Comparison of ENCODE assay signal across 21 cellular contexts in the genomic region with DNA sequence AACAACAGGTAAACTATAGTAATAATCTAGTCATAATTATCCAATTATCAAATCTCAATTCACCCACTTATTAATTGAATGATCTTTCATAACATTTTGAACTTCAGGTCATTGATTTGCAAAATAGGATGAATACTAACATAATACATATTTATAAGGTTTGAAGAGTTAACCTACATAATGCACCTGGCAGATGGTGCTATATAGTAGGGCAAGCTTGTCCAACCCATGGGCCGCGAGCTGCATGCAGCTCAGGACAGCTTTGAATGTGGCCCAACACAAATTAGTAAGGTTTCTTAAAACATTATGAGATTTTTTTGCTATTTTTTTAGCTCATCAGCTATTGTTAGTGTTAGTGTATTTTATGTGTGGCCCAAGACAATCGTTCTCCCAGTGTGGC.
A peak's percentile ranks its signal among the peaks of the same experiment; 100 is the strongest.
DNase-seq lines count a peak whose midpoint lies in the region; ATAC-seq and TF ChIP-seq lines count a peak whose summit lies in the region.
"Had no signal": no experiment of that assay in that cellular context is flagged by ENCODE, and none has a peak within 500 bp of the region (broad histone marks: within the 10 kb centered on the region; RNA-seq: fewer than 3 reads in every experiment).

No MANE protein-coding gene starts in this region.

- peak; percentile 54; the same call in 2 of the 3 replicates for ATAC-seq in DND-41 (ENCODE audit: insufficient read depth, low read depth)
- ATAC-seq in naive thymus-derived CD8-positive, alpha-beta T cell, result no peak

- no peaks in the 10 kb centered on the region for H3K36me3 ChIP-seq in DND-41 (ENCODE audit: insufficient read depth, low read length)
- peaks cover 4% of the 10 kb centered on the region; the same call in 1 of the 2 replicates for H3K36me3 ChIP-seq in DOHH2 (ENCODE audit: control insufficient read depth, low read length)
- no peaks in the 10 kb centered on the region for H3K36me3 ChIP-seq in esophagus muscularis mucosa
- H3K36me3 ChIP-seq in neutrophil, result no peaks in the 10 kb centered on the region
- H3K36me3 ChIP-seq in tibial artery, result no peaks in the 10 kb centered on the region
- H3K36me3 ChIP-seq: BE2C, BLaER1 had no signal

- DNase-seq in DND-41 (peak; percentile 50), esophagus muscularis mucosa (ENCODE audit: extremely low spot score) (peak; percentile 10), EL (no peak), tibial artery (no peak)
- DNase-seq in naive thymus-derived CD8-positive, alpha-beta T cell, result no peak
- DNase-seq: 8988T; ACHN; BE2C; C1 segment of cervical spinal cord; CD4-positive, alpha-beta memory T cell; CD4-positive, CD25-positive, alpha-beta regulatory T cell; CD8-positive, alpha-beta memory T cell; COR-L47; DMS153; DMS53; DMS79; GF-D8 had no signal

- H2AFZ ChIP-seq in DND-41 (ENCODE audit: low read depth, low read length), result no peak overlapping the region

- no peak overlapping the region for H3K27ac ChIP-seq in DND-41 (ENCODE audit: low read length)
- peak overlapping the region; percentile 77 for H3K27ac ChIP-seq in DOHH2 (ENCODE audit: low read depth, low read length)
- no peak overlapping the region for H3K27ac ChIP-seq in esophagus muscularis mucosa (replicated peaks in 1 of 4)
- peak overlapping the region; percentile 82 for H3K27ac ChIP-seq in neutrophil
- H3K27ac ChIP-seq in tibial artery, result no peak overlapping the region
- H3K27ac ChIP-seq: BLaER1 had no signal

- H3F3A ChIP-seq in DOHH2 (ENCODE audit: control insufficient read depth, insufficient read depth), result peaks cover 15% of the 10 kb centered on the region

- no peaks in the 10 kb centered on the region for H4K20me1 ChIP-seq in DND-41 (ENCODE audit: insufficient read depth, low read length)
- no peaks in the 10 kb centered on the region for H4K20me1 ChIP-seq in DOHH2 (ENCODE audit: control insufficient read depth, insufficient read depth, low read depth, low read length)
- H4K20me1 ChIP-seq: BLaER1 had no signal

- H3K4me3 Mint-ChIP-seq in naive thymus-derived CD8-positive, alpha-beta T cell, result no peak overlapping the region
- H3K4me3 Mint-ChIP-seq: CD14-positive monocyte; CD4-positive, alpha-beta memory T cell; CD4-positive, CD25-positive, alpha-beta regulatory T cell; CD8-positive, alpha-beta memory T cell had no signal

- H3K4me1 ChIP-seq in DND-41 (ENCODE audit: insufficient read depth, low read length), result peaks cover 26% of the 10 kb centered on the region
- peaks cover 74% of the 10 kb centered on the region for H3K4me1 ChIP-seq in DOHH2 (ENCODE audit: control insufficient read depth, low read length)
- no peaks in the 10 kb centered on the region for H3K4me1 ChIP-seq in esophagus muscularis mucosa
- peaks cover 36 to 46% of the 10 kb centered on the region in 2 experiments for H3K4me1 ChIP-seq in neutrophil (ENCODE audit: control insufficient read depth in 1 of 2, insufficient read depth in 1 of 2, low read depth in 1 of 2, low read length in 1 of 2)
- H3K4me1 ChIP-seq in tibial artery, result no peaks in the 10 kb centered on the region
- H3K4me1 ChIP-seq: BE2C had no signal

- intact Hi-C loops in esophagus muscularis mucosa (cut with DNase I), result no loop called here
- intact Hi-C loops in tibial artery (cut with DNase I; ENCODE audit: low total_unique reads), result no loop called here

- H3K4me3 ChIP-seq in DND-41 (ENCODE audit: low read depth in 1 of 2, low read length in 2 of 2) (no peak overlapping the region), DOHH2 (ENCODE audit: low read length) (no peak overlapping the region), esophagus muscularis mucosa (no peak overlapping the region), neutrophil (ENCODE audit: low read depth in 1 of 2, low read length in 1 of 2) (no peak overlapping the region), tibial artery (no peak overlapping the region)
- H3K4me3 ChIP-seq: BLaER1 had no signal

- H3K4me1 Mint-ChIP-seq in naive thymus-derived CD8-positive, alpha-beta T cell, result peaks cover 0 to 7% (median 2%) of the 10 kb centered on the region in 4 donors
- H3K4me1 Mint-ChIP-seq: CD4-positive, CD25-positive, alpha-beta regulatory T cell; CD8-positive, alpha-beta memory T cell had no signal

- H3K27ac Mint-ChIP-seq in naive thymus-derived CD8-positive, alpha-beta T cell, result no peak overlapping the region
- H3K27ac Mint-ChIP-seq: CD14-positive monocyte; CD4-positive, CD25-positive, alpha-beta regulatory T cell had no signal

- no peak overlapping the region for H3K9ac ChIP-seq in DND-41 (ENCODE audit: low read depth, low read length)
- H3K9ac ChIP-seq: BLaER1 had no signal

- H3K9me3 Mint-ChIP-seq in naive thymus-derived CD8-positive, alpha-beta T cell, result peaks cover 0 to 3% (median 0%) of the 10 kb centered on the region in 9 donors
- H3K9me3 Mint-ChIP-seq: CD4-positive, CD25-positive, alpha-beta regulatory T cell; CD8-positive, alpha-beta memory T cell had no signal

- TF ChIP-seq EP300 in esophagus muscularis mucosa (IDR thresholded peaks at IDR 0.05), result no peak

- no peak overlapping the region for H3K4me2 ChIP-seq in DND-41 (ENCODE audit: insufficient read depth, low read length)
- H3K4me2 ChIP-seq in DOHH2 (ENCODE audit: low read length), result peak overlapping the region; percentile 70; the same call in 1 of the 2 replicates
- H3K4me2 ChIP-seq: BLaER1 had no signal

- no peaks in the 10 kb centered on the region for H3K9me2 ChIP-seq in DOHH2 (replicated peaks; ENCODE audit: control insufficient read depth, low read length)

- H3K27me3 Mint-ChIP-seq in naive thymus-derived CD8-positive, alpha-beta T cell, result no peaks in the 10 kb centered on the region
- H3K27me3 Mint-ChIP-seq: CD8-positive, alpha-beta memory T cell had no signal

- 95% methylated on average over 3 of the region's 3 CpGs for WGBS in esophagus muscularis mucosa

- peaks cover 0 to 3% (median 0%) of the 10 kb centered on the region in 3 donors for H3K36me3 Mint-ChIP-seq in naive thymus-derived CD8-positive, alpha-beta T cell
- H3K36me3 Mint-ChIP-seq: CD14-positive monocyte; CD4-positive, alpha-beta memory T cell; CD4-positive, CD25-positive, alpha-beta regulatory T cell had no signal

- H3K79me2 ChIP-seq in DND-41 (ENCODE audit: insufficient read depth, low read length) (no peaks in the 10 kb centered on the region), DOHH2 (ENCODE audit: control insufficient read depth, low read length) (no peaks in the 10 kb centered on the region)

- POLR2A ChIA-PET in naive thymus-derived CD8-positive, alpha-beta T cell (lab: Charles Lee), result no interaction called here

- TF ChIP-seq CTCF in DND-41 (IDR thresholded peaks at IDR 0.05; ENCODE audit: borderline replicate concordance, extremely low read depth, low read length, poor library complexity, severe bottlenecking) (peak; percentile 64), DOHH2 (IDR thresholded peaks at IDR 0.05; ENCODE audit: low read depth, low read length, poor library complexity, severe bottlenecking) (no peak), esophagus muscularis mucosa (IDR thresholded peaks at IDR 0.05) (no peak), neutrophil (IDR thresholded peaks at IDR 0.05) (no peak), tibial artery (IDR thresholded peaks at IDR 0.05) (no peak)

- TF ChIP-seq POLR2A in esophagus muscularis mucosa (IDR thresholded peaks at IDR 0.05; ENCODE audit: low read depth), result no peak

- H3K9me3 ChIP-seq in DND-41 (ENCODE audit: insufficient read depth, low read length, severe bottlenecking), result no peaks in the 10 kb centered on the region
- H3K9me3 ChIP-seq in DOHH2 (ENCODE audit: control insufficient read depth, insufficient read depth, low read length), result peaks cover 4% of the 10 kb centered on the region; the same call in 1 of the 2 replicates
- no peaks in the 10 kb centered on the region for H3K9me3 ChIP-seq in esophagus muscularis mucosa
- H3K9me3 ChIP-seq in neutrophil, result no peaks in the 10 kb centered on the region
- no peaks in the 10 kb centered on the region for H3K9me3 ChIP-seq in tibial artery
- H3K9me3 ChIP-seq: BE2C, BLaER1 had no signal

- H3K27me3 ChIP-seq in DND-41 (ENCODE audit: insufficient read depth, low read length, poor library complexity) (no peaks in the 10 kb centered on the region), DOHH2 (ENCODE audit: control insufficient read depth, low read length) (no peaks in the 10 kb centered on the region), esophagus muscularis mucosa (no peaks in the 10 kb centered on the region), neutrophil (no peaks in the 10 kb centered on the region), tibial artery (no peaks in the 10 kb centered on the region)
- H3K27me3 ChIP-seq: BE2C, BLaER1 had no signal

Comparison
In these comparisons a context has a peak if more than half of its experiments do, and no peak if none do; other contexts are left out.
1. DNase-seq: peak in DND-41 (single experiment) and esophagus muscularis mucosa (single experiment); none in naive thymus-derived CD8-positive, alpha-beta T cell (0 of 10), EL (single experiment) and tibial artery (0 of 2).
2. H3K27ac ChIP-seq: peak in DOHH2 (single experiment) and neutrophil (single experiment); none in DND-41 (single experiment), esophagus muscularis mucosa (0 of 4) and tibial artery (0 of 2).